Comparison of ENCODE assay signal across 35 cellular contexts in genomic region chr11:61340985-61341384, GRCh38.
"Had no signal": no experiment of that assay in that cellular context is flagged by ENCODE, and none has a peak within 500 bp of the region (broad histone marks: within the 10 kb centered on the region; RNA-seq: fewer than 3 reads in every experiment).

No MANE protein-coding gene starts in this region.

- H3K27me3 ChIP-seq: ascending aorta, breast epithelium, cardiac muscle cell, dorsolateral prefrontal cortex, esophagus squamous epithelium, gastroesophageal sphincter, heart right ventricle had no signal

- H3K36me3 ChIP-seq: breast epithelium, cardiac muscle cell, WERI-Rb-1 had no signal

- H3K27me3 Mint-ChIP-seq: activated B cell treated with CpG ODN at 0.5 μM for 24 hours; activated CD8-positive, alpha-beta memory T cell treated with anti-CD3 and anti-CD28 coated beads, Interleukin-2, amount 10 ng/mL, durations not matched to agents 7 days and 5 days; activated naive CD4-positive, alpha-beta T cell treated with anti-CD3 and anti-CD28 coated beads, Interleukin-2, amount 10 ng/mL, durations not matched to agents 7 days and 5 days; activated naive CD8-positive, alpha-beta T cell treated with anti-CD3 and anti-CD28 coated beads, Interleukin-2, amount 10 ng/mL, durations not matched to agents 7 days and 5 days; central memory CD8-positive, alpha-beta T cell; dendritic cell treated with granulocyte-macrophage colony-stimulating factor and Interleukin-4, amounts not matched to agents 40 ng/mL and 50 ng/mL, for 4 days; T-helper 17 cell had no signal

- H3K9me3 Mint-ChIP-seq: activated B cell treated with CpG ODN at 0.5 μM for 24 hours; activated naive CD4-positive, alpha-beta T cell treated with anti-CD3 and anti-CD28 coated beads, Interleukin-2, amount 10 ng/mL, durations not matched to agents 7 days and 5 days; activated naive CD4-positive, alpha-beta T cell treated with anti-CD3 and anti-CD28 coated beads, Interleukin-2, amount 50 U/mL, for 72 hours; activated naive CD8-positive, alpha-beta T cell treated with anti-CD3 and anti-CD28 coated beads, Interleukin-2, amount 10 ng/mL, durations not matched to agents 7 days and 5 days; activated T-cell treated with anti-CD3 and anti-CD28 coated beads, Interleukin-2, amount 50 U/mL, for 72 hours; brain; central memory CD8-positive, alpha-beta T cell; dendritic cell treated with granulocyte-macrophage colony-stimulating factor and Interleukin-4, amounts not matched to agents 40 ng/mL and 50 ng/mL, for 4 days; endodermal cell; T-helper 2 cell treated with Interferon-gamma antibody and Interleukin-4, amounts not matched to agents 5 μg/mL and 100 μg/mL, for 36 hours had no signal

- H3K36me3 Mint-ChIP-seq: activated naive CD8-positive, alpha-beta T cell treated with anti-CD3 and anti-CD28 coated beads, Interleukin-2, amount 10 ng/mL, durations not matched to agents 7 days and 5 days had no signal

- ATAC-seq: activated CD4-positive, CD25-positive, alpha-beta regulatory T cell treated with anti-CD3 and anti-CD28 coated beads, Interleukin-2, amount 50 U/mL, for 24 hours; activated CD8-positive, alpha-beta memory T cell treated with anti-CD3 and anti-CD28 coated beads, Interleukin-2, amount 10 ng/mL, durations not matched to agents 7 days and 5 days; activated CD8-positive, alpha-beta T cell treated with anti-CD3 and anti-CD28 coated beads, Interleukin-2, amount 10 ng/mL, durations not matched to agents 7 days and 5 days; activated naive CD4-positive, alpha-beta T cell treated with anti-CD3 and anti-CD28 coated beads, Interleukin-2, amount 50 U/mL, for 72 hours; activated T-cell treated with anti-CD3 and anti-CD28 coated beads, Interleukin-2, amount 50 U/mL, for 72 hours; gastroesophageal sphincter; heart right ventricle; T-helper 17 cell had no signal

- H3K4me3 Mint-ChIP-seq: activated B cell treated with CpG ODN at 0.5 μM for 24 hours; activated CD8-positive, alpha-beta memory T cell treated with anti-CD3 and anti-CD28 coated beads, Interleukin-2, amount 10 ng/mL, durations not matched to agents 7 days and 5 days; activated CD8-positive, alpha-beta T cell treated with anti-CD3 and anti-CD28 coated beads, Interleukin-2, amount 10 ng/mL, durations not matched to agents 7 days and 5 days; activated naive CD4-positive, alpha-beta T cell treated with anti-CD3 and anti-CD28 coated beads, Interleukin-2, amount 10 ng/mL, durations not matched to agents 7 days and 5 days; activated naive CD8-positive, alpha-beta T cell treated with anti-CD3 and anti-CD28 coated beads, Interleukin-2, amount 10 ng/mL, durations not matched to agents 7 days and 5 days; activated T-cell treated with anti-CD3 and anti-CD28 coated beads, Interleukin-2, amount 50 U/mL, for 72 hours; central memory CD8-positive, alpha-beta T cell; dendritic cell treated with granulocyte-macrophage colony-stimulating factor and Interleukin-4, amounts not matched to agents 40 ng/mL and 50 ng/mL, for 4 days; endodermal cell; T-helper 17 cell; T-helper 2 cell treated with Interferon-gamma antibody and Interleukin-4, amounts not matched to agents 5 μg/mL and 100 μg/mL, for 36 hours had no signal

- H3K27ac Mint-ChIP-seq: activated B cell treated with CpG ODN at 0.5 μM for 24 hours; activated CD8-positive, alpha-beta memory T cell treated with anti-CD3 and anti-CD28 coated beads, Interleukin-2, amount 10 ng/mL, durations not matched to agents 7 days and 5 days; activated CD8-positive, alpha-beta T cell treated with anti-CD3 and anti-CD28 coated beads, Interleukin-2, amount 10 ng/mL, durations not matched to agents 7 days and 5 days; activated naive CD4-positive, alpha-beta T cell treated with anti-CD3 and anti-CD28 coated beads, Interleukin-2, amount 10 ng/mL, durations not matched to agents 7 days and 5 days; activated naive CD8-positive, alpha-beta T cell treated with anti-CD3 and anti-CD28 coated beads, Interleukin-2, amount 10 ng/mL, durations not matched to agents 7 days and 5 days; activated T-cell treated with anti-CD3 and anti-CD28 coated beads, Interleukin-2, amount 50 U/mL, for 72 hours; brain; dendritic cell treated with granulocyte-macrophage colony-stimulating factor and Interleukin-4, amounts not matched to agents 40 ng/mL and 50 ng/mL, for 4 days; endodermal cell; T-helper 17 cell; T-helper 2 cell treated with Interferon-gamma antibody and Interleukin-4, amounts not matched to agents 5 μg/mL and 100 μg/mL, for 36 hours had no signal

- H3K4me1 Mint-ChIP-seq: endodermal cell had no signal

- H3K4me3 ChIP-seq: ascending aorta, cardiac muscle cell, coronary artery, dorsolateral prefrontal cortex, esophagus squamous epithelium, gastroesophageal sphincter, heart right ventricle had no signal

- H3K9me3 ChIP-seq: ascending aorta, breast epithelium, esophagus squamous epithelium, gastroesophageal sphincter, heart right ventricle had no signal

- H3K27ac ChIP-seq: ascending aorta, cardiac muscle cell, coronary artery, dorsolateral prefrontal cortex, esophagus squamous epithelium, gastroesophageal sphincter, heart right ventricle, WERI-Rb-1 had no signal

- DNase-seq: activated B cell treated with CpG ODN at 0.5 μM for 24 hours; activated CD4-positive, alpha-beta T cell treated with anti-CD3 and anti-CD28 coated beads for 48 hours; activated CD4-positive, alpha-beta T cell treated with anti-CD3 and anti-CD28 coated beads, Interleukin-2, amount 50 U/mL, for 1 hour; activated CD4-positive, alpha-beta T cell treated with anti-CD3 and anti-CD28 coated beads, Interleukin-2, amount 50 U/mL, for 48 hours; activated CD8-positive, alpha-beta memory T cell treated with anti-CD3 and anti-CD28 coated beads, Interleukin-2, amount 10 ng/mL, durations not matched to agents 7 days and 5 days; activated CD8-positive, alpha-beta memory T cell treated with anti-CD3 and anti-CD28 coated beads, Interleukin-2, amount 50 U/mL, for 4 hours; activated CD8-positive, alpha-beta T cell treated with anti-CD3 and anti-CD28 coated beads, Interleukin-2, amount 10 ng/mL, durations not matched to agents 7 days and 5 days; activated gamma-delta T cell; activated naive CD4-positive, alpha-beta T cell; activated naive CD4-positive, alpha-beta T cell treated with anti-CD3 and anti-CD28 coated beads, Interleukin-2, amount 10 ng/mL, durations not matched to agents 7 days and 5 days; activated naive CD8-positive, alpha-beta T cell treated with anti-CD3 and anti-CD28 coated beads, Interleukin-2, amount 10 ng/mL, durations not matched to agents 7 days and 5 days; activated T-cell treated with anti-CD3 and anti-CD28 coated beads, Interleukin-2, amount 50 U/mL, for 1 hour; activated T-cell treated with anti-CD3 and anti-CD28 coated beads, Interleukin-2, amount 50 U/mL, for 72 hours; dorsolateral prefrontal cortex; effector memory CD4-positive, alpha-beta T cell; endodermal cell; erythroblast; esophagus squamous epithelium; foreskin melanocyte; heart right ventricle; T-helper 1 cell; T-helper 17 cell; T1000; WERI-Rb-1 had no signal
